8 cellular contexts compared by ENCODE assay signal in genomic region chr16:1363501-1364041, GRCh38. TPM values are rescaled to one million over a fixed set of nuclear protein-coding genes. Genes with fewer than 3 reads are reported as not detected.
DNase-seq lines count a peak whose midpoint lies in the region; ATAC-seq and TF ChIP-seq lines count a peak whose summit lies in the region.

No MANE protein-coding gene starts in this region.

- no peak overlapping the region for H3K4me3 Mint-ChIP-seq in progenitor cell of endocrine pancreas (ENCODE audit: low read depth)

- no peaks in the 10 kb centered on the region for H3K9me3 Mint-ChIP-seq in progenitor cell of endocrine pancreas (ENCODE audit: low read depth)

- ATAC-seq in GM18867 (IDR thresholded peaks at IDR 0.05; ENCODE audit: unreplicated experiment) (peak; percentile 60), HG02938 (IDR thresholded peaks at IDR 0.05; ENCODE audit: unreplicated experiment) (no peak)

- H3K4me1 Mint-ChIP-seq in progenitor cell of endocrine pancreas (ENCODE audit: low read depth) = no peaks in the 10 kb centered on the region

- H3K27me3 Mint-ChIP-seq in progenitor cell of endocrine pancreas = no peaks in the 10 kb centered on the region

- no peak overlapping the region for H3K27ac Mint-ChIP-seq in progenitor cell of endocrine pancreas

- peaks cover 1% of the 10 kb centered on the region for H3K36me3 Mint-ChIP-seq in progenitor cell of endocrine pancreas (ENCODE audit: insufficient read depth)

- DNase-seq in AG08395 (ENCODE audit: low spot score) (peak; percentile 73), OCI-M1 (lab: John Stamatoyannopoulos, UW) (peak; percentile 68), activated T-helper 1 cell treated with Interleukin-2 at 50 U/mL for 16 hours (ENCODE audit: low read depth) (peak; percentile 57), fibroblast of villous mesenchyme (ENCODE audit: low read depth) (peak; percentile 37), progenitor cell of endocrine pancreas (ENCODE audit: low spot score, unreplicated experiment) (peak; percentile 56), putamen (ENCODE audit: low spot score) (no peak)

- H3K4me3 ChIP-seq in fibroblast of villous mesenchyme (ENCODE audit: low read depth, low read length) = no peak overlapping the region

- peak; percentile 79 for TF ChIP-seq CTCF in fibroblast of villous mesenchyme (IDR thresholded peaks at IDR 0.05; ENCODE audit: insufficient read depth, low read depth, low read length)
- peak; percentile 85 for TF ChIP-seq CTCF in progenitor cell of endocrine pancreas (IDR thresholded peaks at IDR 0.05; ENCODE audit: unreplicated experiment)

RNA-seq across cellular contexts. Expression of gene GNPTG, which starts 11.8 kb away (rescaled TPM):
- 25.1 and 26.3 TPM in 2 replicates for total RNA-seq in fibroblast of villous mesenchyme
- 49.7 and 51.7 TPM in 2 replicates for total RNA-seq in progenitor cell of endocrine pancreas

RNA-seq across cellular contexts. Expression of gene TSR3, which starts 11.9 kb away (rescaled TPM):
- total RNA-seq in fibroblast of villous mesenchyme (42.7 and 55.7 TPM in 2 replicates), progenitor cell of endocrine pancreas (52.6 and 56.8 TPM in 2 replicates)

RNA-seq across cellular contexts. Expression of gene BAIAP3, which starts 30.1 kb away (rescaled TPM):
- total RNA-seq in fibroblast of villous mesenchyme (under 0.01 and 0.32 TPM in 2 replicates), progenitor cell of endocrine pancreas (17.5 and 18.2 TPM in 2 replicates)

RNA-seq across cellular contexts. Expression of gene UNKL, which starts 50.9 kb away (rescaled TPM):
- total RNA-seq in fibroblast of villous mesenchyme (7.1 and 7.8 TPM in 2 replicates), progenitor cell of endocrine pancreas (31.5 and 33.1 TPM in 2 replicates)

RNA-seq across cellular contexts. Expression of gene UBE2I, which starts 54.1 kb away (rescaled TPM):
- 44.9 and 46.4 TPM in 2 replicates for total RNA-seq in fibroblast of villous mesenchyme
- total RNA-seq in progenitor cell of endocrine pancreas = 211 and 212 TPM in 2 replicates

Comparison
In these comparisons a context has a peak if more than half of its experiments do, and no peak if none do; other contexts are left out.
1. RNA of gene BAIAP3, which starts 30.1 kb away (total RNA-seq): 17.5 to 18.2 TPM in progenitor cell of endocrine pancreas; under 0.01 to 0.32 TPM in fibroblast of villous mesenchyme; every median in the first group is over 10 times any median in the second.